11 cellular contexts compared by ENCODE assay signal in the genomic region with DNA sequence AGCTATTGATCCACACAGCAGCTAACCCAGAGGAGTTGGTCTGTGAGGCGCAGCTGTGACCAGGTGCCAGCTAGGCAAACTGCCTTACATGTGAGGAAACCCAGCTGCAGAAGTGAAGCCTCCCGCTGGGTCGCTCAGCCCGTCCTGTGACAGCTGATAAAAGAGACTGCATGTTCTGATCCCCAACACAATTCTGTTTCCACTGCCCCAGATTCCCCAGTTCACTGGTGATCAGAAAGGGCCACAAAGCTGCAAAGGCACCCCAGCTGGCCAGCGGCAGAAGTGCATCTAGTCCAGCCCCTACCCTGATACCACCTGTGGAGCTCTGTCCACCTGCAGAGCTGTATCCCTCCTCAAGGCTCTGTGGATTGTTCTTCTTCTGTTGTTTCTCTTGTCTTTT.
DNase-seq lines count a peak whose midpoint lies in the region; ATAC-seq and TF ChIP-seq lines count a peak whose summit lies in the region.
"Had no signal": no experiment of that assay in that cellular context is flagged by ENCODE, and none has a peak within 500 bp of the region (broad histone marks: within the 10 kb centered on the region; RNA-seq: fewer than 3 reads in every experiment).

No MANE protein-coding gene starts in this region.

- intact Hi-C loops in heart left ventricle (cut with DNase I): loop anchor here (2.0 to 10.0 kb wide), 6 partner anchors 144 to 466 kb away; partner anchors contain the start of gene VSTM2L (in 3 of the 10)

- TF ChIP-seq CTCF in heart left ventricle (IDR thresholded peaks at IDR 0.05) (peak in 1 of 12 donors; percentile 11), coronary artery (IDR thresholded peaks at IDR 0.05) (no peak)

- no peaks in the 10 kb centered on the region for H3K27me3 ChIP-seq in heart left ventricle
- H3K27me3 ChIP-seq: pancreas, upper lobe of left lung had no signal

- H3K27ac ChIP-seq in heart left ventricle (no peak overlapping the region), coronary artery (no peak overlapping the region)
- H3K27ac ChIP-seq: pancreas, upper lobe of left lung had no signal

- no peak for TF ChIP-seq POLR2A in heart left ventricle (IDR thresholded peaks at IDR 0.05)

- peaks cover 0 to 62% (median 37%) of the 10 kb centered on the region in 9 donors for H3K36me3 ChIP-seq in heart left ventricle

- peak; percentile 19 for DNase-seq in 8988T
- DNase-seq in ELF-1 (ENCODE audit: low read depth, low spot score): peak; percentile 34
- peak; percentile 16 for DNase-seq in RKO (ENCODE audit: low spot score)
- DNase-seq in heart left ventricle: no peak
- no peak for DNase-seq in coronary artery (ENCODE audit: low spot score)
- DNase-seq in dermis blood vessel endothelial cell: no peak
- no peak for DNase-seq in GM03348 (ENCODE audit: low spot score)
- DNase-seq: NCI-H226, pancreas, upper lobe of left lung had no signal

- H3K9me3 ChIP-seq in heart left ventricle: no peaks in the 10 kb centered on the region
- H3K9me3 ChIP-seq: pancreas, upper lobe of left lung had no signal

- no peak overlapping the region for H3K4me3 ChIP-seq in heart left ventricle
- no peak overlapping the region for H3K4me3 ChIP-seq in coronary artery
- H3K4me3 ChIP-seq: pancreas, upper lobe of left lung had no signal

- peaks cover 0 to 4% (median 0%) of the 10 kb centered on the region in 12 donors for H3K4me1 ChIP-seq in heart left ventricle
- H3K4me1 ChIP-seq: pancreas had no signal

- ATAC-seq in heart left ventricle: peak in 3 of 4 donors; percentile 10 to 60 (median 33)
- no peak for ATAC-seq in GM18873 (IDR thresholded peaks at IDR 0.05; ENCODE audit: low FRiP score, unreplicated experiment)
- ATAC-seq: pancreas had no signal

- 75 to 90% (median 80%) methylated on average over 5 of the region's 5 CpGs for WGBS in heart left ventricle, 4 donors

Comparison
In these comparisons a context has a peak if more than half of its experiments do, and no peak if none do; other contexts are left out.
1. DNase-seq: peak in 8988T (single experiment), ELF-1 (single experiment) and RKO (single experiment); none in heart left ventricle (0 of 5), coronary artery (single experiment), dermis blood vessel endothelial cell (single experiment) and GM03348 (single experiment).